9 cellular contexts compared by ENCODE assay signal in the genomic region with DNA sequence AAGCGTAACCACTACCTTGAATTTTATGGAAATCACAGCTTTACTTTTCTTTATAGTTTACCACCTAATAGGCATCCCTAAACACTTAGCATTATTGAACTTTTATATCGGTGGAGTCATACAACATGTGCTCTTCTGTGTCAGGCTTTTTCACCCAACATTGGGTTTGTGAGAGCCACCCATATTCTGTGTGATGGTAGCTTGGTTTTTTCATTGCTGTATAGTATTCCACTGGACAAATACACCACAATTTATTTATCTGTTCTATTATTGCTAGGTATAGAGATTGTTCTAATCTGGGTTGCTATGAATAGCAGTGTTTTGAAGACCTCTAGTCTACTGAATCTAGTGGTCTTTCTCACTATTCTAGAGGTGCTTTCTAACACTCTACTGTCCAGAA.
"Had no signal": no experiment of that assay in that cellular context is flagged by ENCODE, and none has a peak within 500 bp of the region (broad histone marks: within the 10 kb centered on the region; RNA-seq: fewer than 3 reads in every experiment).

No MANE protein-coding gene starts in this region.

- FAIRE-seq: H1, H54 had no signal

- H3K9me3 ChIP-seq: HAP-1 had no signal

- H3K9me3 Mint-ChIP-seq: GM23338, H9, HFFc6 had no signal

- H3K4me3 Mint-ChIP-seq: GM23338, H9, HFFc6 had no signal

- DNase-seq: GM23248, GOT3, HCEC 1CT, HFFc6 had no signal

- H3K27ac Mint-ChIP-seq: GM23338, H9, HFFc6 had no signal

- H3K9ac ChIP-seq: GM23248 had no signal

- H3K27ac ChIP-seq: GM23248 had no signal

- H3K4me2 ChIP-seq: GM23338 had no signal

- H3K36me3 ChIP-seq: HAP-1 had no signal

- H2AFZ ChIP-seq: GM23248, GM23338 had no signal

- H3K4me3 ChIP-seq: GM23248, GM23338, HAP-1 had no signal
